Comparison of ENCODE assay signal across 17 cellular contexts in genomic region chr12:24222968-24223367, GRCh38.
A peak's percentile ranks its signal among the peaks of the same experiment; 100 is the strongest.
DNase-seq lines count a peak whose midpoint lies in the region; TF ChIP-seq lines count a peak whose summit lies in the region.
"Had no signal": no experiment of that assay in that cellular context is flagged by ENCODE, and none has a peak within 500 bp of the region (broad histone marks: within the 10 kb centered on the region; RNA-seq: fewer than 3 reads in every experiment).

No MANE protein-coding gene starts in this region.

- H3K9me3 ChIP-seq in GM23248 (ENCODE audit: low read depth) (no peaks in the 10 kb centered on the region), SJSA1 (replicated peaks) (no peaks in the 10 kb centered on the region), Caco-2 (no peaks in the 10 kb centered on the region)
- H3K9me3 ChIP-seq: gastroesophageal sphincter, prostate gland had no signal

- no peaks in the 10 kb centered on the region for H3K36me3 Mint-ChIP-seq in Caco-2 (ENCODE audit: insufficient read depth, unreplicated experiment)
- H3K36me3 Mint-ChIP-seq: activated naive CD4-positive, alpha-beta T cell treated with anti-CD3 and anti-CD28 coated beads, Interleukin-2, amount 50 U/mL, for 72 hours had no signal

- H3K27me3 ChIP-seq in GM23248 (replicated peaks; ENCODE audit: insufficient read depth) (no peaks in the 10 kb centered on the region), SJSA1 (replicated peaks) (no peaks in the 10 kb centered on the region), Caco-2 (replicated peaks; ENCODE audit: control insufficient read depth, insufficient read depth, low read length) (no peaks in the 10 kb centered on the region)
- H3K27me3 ChIP-seq: gastroesophageal sphincter had no signal

- no peaks in the 10 kb centered on the region for H3K36me3 ChIP-seq in GM23248 (ENCODE audit: low read depth)
- no peaks in the 10 kb centered on the region for H3K36me3 ChIP-seq in SJSA1
- no peaks in the 10 kb centered on the region for H3K36me3 ChIP-seq in Caco-2 (ENCODE audit: control insufficient read depth, insufficient read depth, low read length)
- H3K36me3 ChIP-seq: gastroesophageal sphincter, prostate gland had no signal

- no peaks in the 10 kb centered on the region for H3F3A ChIP-seq in GM23248 (ENCODE audit: insufficient read depth)

- H3K27me3 Mint-ChIP-seq in Caco-2 (ENCODE audit: insufficient read depth, unreplicated experiment), result no peaks in the 10 kb centered on the region

- H3K27ac Mint-ChIP-seq in Caco-2 (ENCODE audit: unreplicated experiment), result no peak overlapping the region
- H3K27ac Mint-ChIP-seq: activated naive CD4-positive, alpha-beta T cell treated with anti-CD3 and anti-CD28 coated beads, Interleukin-2, amount 50 U/mL, for 72 hours had no signal

- H3K9ac ChIP-seq in GM23248, result no peak overlapping the region

- no peak overlapping the region for H3K4me3 ChIP-seq in GM23248
- H3K4me3 ChIP-seq in SJSA1, result no peak overlapping the region
- H3K4me3 ChIP-seq in epithelial cell of proximal tubule (ENCODE audit: low read depth, low read length), result no peak overlapping the region
- no peak overlapping the region for H3K4me3 ChIP-seq in Caco-2 (ENCODE audit: low read depth, low read length)
- H3K4me3 ChIP-seq: coronary artery, gastroesophageal sphincter, prostate gland had no signal

- no peak overlapping the region for H3K4me3 Mint-ChIP-seq in Caco-2 (ENCODE audit: unreplicated experiment)

- H3K9me3 Mint-ChIP-seq in Caco-2 (ENCODE audit: unreplicated experiment), result no peaks in the 10 kb centered on the region

- WGBS in GM23248 (ENCODE audit: low coverage in 1 of 2, low lambda C conversion rate in 2 of 2, missing lambda C conversion rate in 2 of 2), 2 experiments, result 4 to 24% methylated on average over 1 of the region's 1 CpG

- POLR2A ChIA-PET in Caco-2 (lab: Charles Lee), result no interaction called here

- no peaks in the 10 kb centered on the region for H4K20me1 ChIP-seq in GM23248 (ENCODE audit: insufficient read depth)

- DNase-seq in GM23248 (peak; percentile 3), SJSA1 (ENCODE audit: low read depth in 1 of 2, low spot score in 2 of 2) (peak in 1 of 2 experiments; percentile 33), epithelial cell of proximal tubule (ENCODE audit: low read depth) (peak; percentile 50), non-pigmented ciliary epithelial cell (ENCODE audit: low read depth) (peak; percentile 46), Caco-2 (no peak), mesenteric fat pad (ENCODE audit: low spot score) (no peak), GM13977 (ENCODE audit: low spot score) (no peak), islet precursor cell (no peak)
- DNase-seq: activated CD8-positive, alpha-beta memory T cell treated with anti-CD3 and anti-CD28 coated beads, Interleukin-2, amount 50 U/mL, for 48 hours; NCI-H1048; stimulated activated CD4-positive, alpha-beta T cell treated with anti-CD3 and anti-CD28 coated beads, Interleukin-2, amount 100 ng/mL, for 24 hours; SW 1271 had no signal

- no peak overlapping the region for H3K27ac ChIP-seq in GM23248
- H3K27ac ChIP-seq in SJSA1, result peak overlapping the region; percentile 63
- H3K27ac ChIP-seq: C4-2B, coronary artery, gastroesophageal sphincter, prostate gland had no signal

- H3K4me2 ChIP-seq in GM23248 (ENCODE audit: unreplicated experiment), result no peak overlapping the region

- no peaks in the 10 kb centered on the region for H3K79me2 ChIP-seq in GM23248 (ENCODE audit: insufficient read depth)

- no peaks in the 10 kb centered on the region for H3K9me2 ChIP-seq in GM23248 (ENCODE audit: insufficient read depth)

- no peaks in the 10 kb centered on the region for H3K4me1 Mint-ChIP-seq in Caco-2 (ENCODE audit: low read depth, unreplicated experiment)

- H3K4me1 ChIP-seq in GM23248 (ENCODE audit: insufficient read depth) (no peaks in the 10 kb centered on the region), SJSA1 (replicated peaks) (peaks cover 22% of the 10 kb centered on the region), Caco-2 (no peaks in the 10 kb centered on the region)
- H3K4me1 ChIP-seq: prostate gland had no signal

- TF ChIP-seq CTCF in epithelial cell of proximal tubule (conservative IDR thresholded peaks at IDR 0.05; ENCODE audit: low read depth, low read length), result no peak
- TF ChIP-seq CTCF in Caco-2 (IDR thresholded peaks at IDR 0.05; ENCODE audit: insufficient read depth in 1 of 2, low read depth in 1 of 2, low read length in 1 of 2, severe bottlenecking in 1 of 2, unreplicated experiment in 1 of 2), result no peak
- no peak for TF ChIP-seq CTCF in GM13977 (IDR thresholded peaks at IDR 0.05; ENCODE audit: extremely low read depth, insufficient read depth, missing control alignments)

- CTCF ChIA-PET in Caco-2 (lab: Charles Lee), result no interaction called here

- intact Hi-C loops in Caco-2 (cut with micrococcal nuclease; ENCODE audit: unreplicated experiment), result no loop called here

- no TSS peak for BruUV-seq in Caco-2 (replicated peaks; lab: Mats Ljungman, UMichigan)

- H2AFZ ChIP-seq in GM23248, result no peak overlapping the region

- in situ Hi-C loops in GM23248 (cut with MboI), result no loop called here
- in situ Hi-C loops in GM13977 (cut with MboI; ENCODE audit: low pct_unique_long_range_greater_than_20kb, low sequenced_read_pairs, unreplicated experiment), result no loop called here

Comparison
In these comparisons a context has a peak if more than half of its experiments do, and no peak if none do; other contexts are left out.
1. DNase-seq: peak in GM23248 (single experiment), epithelial cell of proximal tubule (single experiment) and non-pigmented ciliary epithelial cell (single experiment); none in Caco-2 (0 of 2), mesenteric fat pad (single experiment), GM13977 (single experiment) and islet precursor cell (single experiment).